9 cellular contexts compared by ENCODE assay signal in the genomic region with DNA sequence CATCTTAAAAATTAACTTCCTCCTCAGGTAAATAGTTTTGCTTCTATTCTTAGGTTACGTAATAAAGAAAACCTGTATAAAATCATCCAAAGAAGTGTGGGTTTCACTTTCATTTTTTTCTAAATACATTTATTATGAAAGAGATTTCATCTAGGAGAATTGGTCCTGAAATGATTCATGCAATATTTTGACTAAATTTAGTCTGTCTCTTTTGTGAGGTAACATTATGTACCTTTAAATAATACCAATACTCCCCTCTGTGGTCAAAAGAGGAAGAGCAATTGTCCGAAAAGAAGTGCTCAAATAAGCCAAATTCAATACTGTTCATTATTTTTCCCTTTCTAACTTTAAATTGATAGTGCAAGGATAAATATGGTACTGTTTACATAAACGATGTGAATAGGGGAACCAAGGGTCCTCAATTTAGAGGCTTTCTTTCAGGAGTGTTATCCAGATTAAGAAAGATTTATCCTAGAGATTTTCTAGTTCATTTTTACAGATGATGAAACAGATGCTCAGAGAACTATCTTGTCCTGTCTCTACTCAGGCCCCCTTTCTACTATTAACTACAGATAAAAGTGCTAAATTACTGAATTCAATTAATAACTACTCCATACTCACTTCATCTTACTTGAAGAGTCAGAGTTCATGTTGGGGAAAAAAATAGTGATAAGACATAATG. TPM values are rescaled to one million over a fixed set of nuclear protein-coding genes. Genes with fewer than 3 reads are reported as not detected.
DNase-seq lines count a peak whose midpoint lies in the region; ATAC-seq and TF ChIP-seq lines count a peak whose summit lies in the region.
"Had no signal": no experiment of that assay in that cellular context is flagged by ENCODE, and none has a peak within 500 bp of the region (broad histone marks: within the 10 kb centered on the region; RNA-seq: fewer than 3 reads in every experiment).

No MANE protein-coding gene starts in this region.

- no peak overlapping the region for H3K4me2 ChIP-seq in GM23338
- H3K4me2 ChIP-seq: BLaER1 treated with 17β-estradiol and CSF1 and Interleukin-3, amounts not matched to agents 10 nM and 100 nM had no signal

- H3K4me3 ChIP-seq in GM23338 (no peak overlapping the region), brain microvascular endothelial cell (ENCODE audit: low read depth, low read length) (no peak overlapping the region), vagina (no peak overlapping the region)
- H3K4me3 ChIP-seq: BLaER1 treated with 17β-estradiol and CSF1 and Interleukin-3, amounts not matched to agents 10 nM and 100 nM had no signal

- no peaks in the 10 kb centered on the region for H3K9me3 ChIP-seq in vagina
- H3K9me3 ChIP-seq: BLaER1 treated with 17β-estradiol and CSF1 and Interleukin-3, amounts not matched to agents 10 nM and 100 nM had no signal

- H3K4me3 Mint-ChIP-seq in GM23338, result no peak overlapping the region

- no peaks in the 10 kb centered on the region for H3K9me2 ChIP-seq in GM23338 (ENCODE audit: insufficient read depth)

- ATAC-seq in GM23338 (peak; percentile 41; the same call in 1 of the 3 replicates), left lobe of liver (peak; percentile 82)

- DNase-seq in NCI-H1436 treated with DMSO at 0.1 percent for 48 hours (lab: John Stamatoyannopoulos, UW), result peak; percentile 8
- DNase-seq in NCI-H1436 (lab: John Stamatoyannopoulos, UW), result no peak
- DNase-seq in GM23338 (ENCODE audit: low spot score), result peak; percentile 64
- peak; percentile 6 for DNase-seq in NCI-H1417 treated with DMSO at 0.1 percent for 48 hours (lab: John Stamatoyannopoulos, UW)
- DNase-seq in brain microvascular endothelial cell, result peak; percentile 18
- DNase-seq in left lobe of liver (ENCODE audit: low spot score), result no peak
- no peak for DNase-seq in vagina (ENCODE audit: extremely low spot score in 2 of 2)
- DNase-seq in stimulated activated CD4-positive, alpha-beta T cell treated with anti-CD3 and anti-CD28 coated beads, Interleukin-12 subunit alpha, Interleukin-12 subunit beta, amount 100 ng/mL, for 4 hours, result no peak

- H3F3A ChIP-seq in GM23338 (replicated peaks; ENCODE audit: low read depth), result no peaks in the 10 kb centered on the region

- no peaks in the 10 kb centered on the region for H3K27me3 Mint-ChIP-seq in GM23338 (ENCODE audit: insufficient read depth, low read depth, poor library complexity)

- H3K9me3 Mint-ChIP-seq in GM23338, result no peaks in the 10 kb centered on the region

- in situ Hi-C loops in brain microvascular endothelial cell (cut with HindIII; ENCODE audit: low pct_ligation_motif_present, low sequenced_read_pairs), result no loop called here

- H2AFZ ChIP-seq in GM23338, result no peak overlapping the region

- H3K27ac ChIP-seq in GM23338 (ENCODE audit: low read depth), result no peak overlapping the region
- H3K27ac ChIP-seq in brain microvascular endothelial cell, result no peak overlapping the region
- peak overlapping the region; percentile 46 for H3K27ac ChIP-seq in vagina
- H3K27ac ChIP-seq: BLaER1 treated with 17β-estradiol and CSF1 and Interleukin-3, amounts not matched to agents 10 nM and 100 nM had no signal

- no peaks in the 10 kb centered on the region for H3K36me3 Mint-ChIP-seq in GM23338 (ENCODE audit: low read depth)

- no peaks in the 10 kb centered on the region for H3K79me2 ChIP-seq in GM23338 (replicated peaks; ENCODE audit: insufficient read depth)

- H3K27ac Mint-ChIP-seq in GM23338, result no peak overlapping the region

- no peak for TF ChIP-seq POLR2A in vagina (IDR thresholded peaks at IDR 0.05)

- H3K36me3 ChIP-seq in GM23338 (ENCODE audit: insufficient read depth) (no peaks in the 10 kb centered on the region), brain microvascular endothelial cell (replicated peaks) (no peaks in the 10 kb centered on the region), vagina (no peaks in the 10 kb centered on the region)
- H3K36me3 ChIP-seq: BLaER1 treated with 17β-estradiol and CSF1 and Interleukin-3, amounts not matched to agents 10 nM and 100 nM had no signal

- intact Hi-C loops in vagina (cut with DNase I), result loop anchor here (5.0 to 10.0 kb wide), 3 partner anchors 132 to 402 kb away; a partner anchor contains a TSS

- no peaks in the 10 kb centered on the region for H3K27me3 ChIP-seq in GM23338 (ENCODE audit: insufficient read depth)
- H3K27me3 ChIP-seq in brain microvascular endothelial cell (replicated peaks), result no peaks in the 10 kb centered on the region
- H3K27me3 ChIP-seq in vagina, result no peaks in the 10 kb centered on the region
- H3K27me3 ChIP-seq: BLaER1 treated with 17β-estradiol and CSF1 and Interleukin-3, amounts not matched to agents 10 nM and 100 nM had no signal

- no peaks in the 10 kb centered on the region for H3K4me1 Mint-ChIP-seq in GM23338

- H4K20me1 ChIP-seq in GM23338 (replicated peaks; ENCODE audit: insufficient read depth), result no peaks in the 10 kb centered on the region
- H4K20me1 ChIP-seq: BLaER1 treated with 17β-estradiol and CSF1 and Interleukin-3, amounts not matched to agents 10 nM and 100 nM had no signal

- TF ChIP-seq CTCF in GM23338 (conservative IDR thresholded peaks at IDR 0.05; ENCODE audit: low read depth in 2 of 2) (peak in 1 of 2 experiments; percentile 72; a peak in 3 of 4 replicates), brain microvascular endothelial cell (IDR thresholded peaks at IDR 0.05; ENCODE audit: low read depth, low read length, missing control alignments) (peak; percentile 55), vagina (IDR thresholded peaks at IDR 0.05) (peak in 2 of 3 experiments; percentile 61 to 76)

- no peaks in the 10 kb centered on the region for H3K4me1 ChIP-seq in GM23338 (ENCODE audit: insufficient read depth)
- H3K4me1 ChIP-seq in vagina, result no peaks in the 10 kb centered on the region
- H3K4me1 ChIP-seq: BLaER1 treated with 17β-estradiol and CSF1 and Interleukin-3, amounts not matched to agents 10 nM and 100 nM had no signal

TF ChIP-seq in GM23338, 12 proteins besides CTCF, POLR2A, EP300 and RAD21 (continues in another document):
- TF ChIP-seq, protein P1, sequence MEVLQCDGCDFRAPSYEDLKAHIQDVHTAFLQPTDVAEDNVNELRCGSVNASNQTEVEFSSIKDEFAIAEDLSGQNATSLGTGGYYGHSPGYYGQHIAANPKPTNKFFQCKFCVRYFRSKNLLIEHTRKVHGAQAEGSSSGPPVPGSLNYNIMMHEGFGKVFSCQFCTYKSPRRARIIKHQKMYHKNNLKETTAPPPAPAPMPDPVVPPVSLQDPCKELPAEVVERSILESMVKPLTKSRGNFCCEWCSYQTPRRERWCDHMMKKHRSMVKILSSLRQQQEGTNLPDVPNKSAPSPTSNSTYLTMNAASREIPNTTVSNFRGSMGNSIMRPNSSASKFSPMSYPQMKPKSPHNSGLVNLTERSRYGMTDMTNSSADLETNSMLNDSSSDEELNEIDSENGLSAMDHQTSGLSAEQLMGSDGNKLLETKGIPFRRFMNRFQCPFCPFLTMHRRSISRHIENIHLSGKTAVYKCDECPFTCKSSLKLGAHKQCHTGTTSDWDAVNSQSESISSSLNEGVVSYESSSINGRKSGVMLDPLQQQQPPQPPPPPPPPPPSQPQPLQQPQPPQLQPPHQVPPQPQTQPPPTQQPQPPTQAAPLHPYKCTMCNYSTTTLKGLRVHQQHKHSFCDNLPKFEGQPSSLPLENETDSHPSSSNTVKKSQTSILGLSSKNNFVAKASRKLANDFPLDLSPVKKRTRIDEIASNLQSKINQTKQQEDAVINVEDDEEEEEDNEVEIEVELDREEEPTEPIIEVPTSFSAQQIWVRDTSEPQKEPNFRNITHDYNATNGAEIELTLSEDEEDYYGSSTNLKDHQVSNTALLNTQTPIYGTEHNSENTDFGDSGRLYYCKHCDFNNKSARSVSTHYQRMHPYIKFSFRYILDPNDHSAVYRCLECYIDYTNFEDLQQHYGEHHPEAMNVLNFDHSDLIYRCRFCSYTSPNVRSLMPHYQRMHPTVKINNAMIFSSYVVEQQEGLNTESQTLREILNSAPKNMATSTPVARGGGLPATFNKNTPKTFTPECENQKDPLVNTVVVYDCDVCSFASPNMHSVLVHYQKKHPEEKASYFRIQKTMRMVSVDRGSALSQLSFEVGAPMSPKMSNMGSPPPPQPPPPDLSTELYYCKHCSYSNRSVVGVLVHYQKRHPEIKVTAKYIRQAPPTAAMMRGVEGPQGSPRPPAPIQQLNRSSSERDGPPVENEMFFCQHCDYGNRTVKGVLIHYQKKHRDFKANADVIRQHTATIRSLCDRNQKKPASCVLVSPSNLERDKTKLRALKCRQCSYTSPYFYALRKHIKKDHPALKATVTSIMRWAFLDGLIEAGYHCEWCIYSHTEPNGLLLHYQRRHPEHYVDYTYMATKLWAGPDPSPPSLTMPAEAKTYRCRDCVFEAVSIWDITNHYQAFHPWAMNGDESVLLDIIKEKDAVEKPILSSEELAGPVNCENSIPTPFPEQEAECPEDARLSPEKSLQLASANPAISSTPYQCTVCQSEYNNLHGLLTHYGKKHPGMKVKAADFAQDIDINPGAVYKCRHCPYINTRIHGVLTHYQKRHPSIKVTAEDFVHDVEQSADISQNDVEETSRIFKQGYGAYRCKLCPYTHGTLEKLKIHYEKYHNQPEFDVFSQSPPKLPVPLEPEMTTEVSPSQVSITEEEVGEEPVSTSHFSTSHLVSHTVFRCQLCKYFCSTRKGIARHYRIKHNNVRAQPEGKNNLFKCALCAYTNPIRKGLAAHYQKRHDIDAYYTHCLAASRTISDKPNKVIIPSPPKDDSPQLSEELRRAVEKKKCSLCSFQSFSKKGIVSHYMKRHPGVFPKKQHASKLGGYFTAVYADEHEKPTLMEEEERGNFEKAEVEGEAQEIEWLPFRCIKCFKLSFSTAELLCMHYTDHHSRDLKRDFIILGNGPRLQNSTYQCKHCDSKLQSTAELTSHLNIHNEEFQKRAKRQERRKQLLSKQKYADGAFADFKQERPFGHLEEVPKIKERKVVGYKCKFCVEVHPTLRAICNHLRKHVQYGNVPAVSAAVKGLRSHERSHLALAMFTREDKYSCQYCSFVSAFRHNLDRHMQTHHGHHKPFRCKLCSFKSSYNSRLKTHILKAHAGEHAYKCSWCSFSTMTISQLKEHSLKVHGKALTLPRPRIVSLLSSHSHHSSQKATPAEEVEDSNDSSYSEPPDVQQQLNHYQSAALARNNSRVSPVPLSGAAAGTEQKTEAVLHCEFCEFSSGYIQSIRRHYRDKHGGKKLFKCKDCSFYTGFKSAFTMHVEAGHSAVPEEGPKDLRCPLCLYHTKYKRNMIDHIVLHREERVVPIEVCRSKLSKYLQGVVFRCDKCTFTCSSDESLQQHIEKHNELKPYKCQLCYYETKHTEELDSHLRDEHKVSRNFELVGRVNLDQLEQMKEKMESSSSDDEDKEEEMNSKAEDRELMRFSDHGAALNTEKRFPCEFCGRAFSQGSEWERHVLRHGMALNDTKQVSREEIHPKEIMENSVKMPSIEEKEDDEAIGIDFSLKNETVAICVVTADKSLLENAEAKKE (CRISPR knock-in tag; IDR thresholded peaks at IDR 0.05), result no peak
- TF ChIP-seq POLR2AphosphoS5 (IDR thresholded peaks at IDR 0.05; ENCODE audit: low read depth) (no peak), ZNF114 (CRISPR knock-in tag; IDR thresholded peaks at IDR 0.05) (no peak)

RNA-seq across cellular contexts. Expression of a gene that starts 26.2 kb away (rescaled TPM):
- 1.8 and 3.5 TPM in 2 replicates for total RNA-seq in GM23338 (2014; rRNA removed; shearing (Covaris generic))
- polyA plus RNA-seq in GM23338 (2016; fragmentation: Nextera tagmentation; extraction: Ambion mirVana), result 1.5 and 2.2 TPM in 2 replicates
- total RNA-seq in left lobe of liver, result 35.9 TPM
- 5.4 TPM for total RNA-seq in vagina

RNA-seq across cellular contexts. Expression of a gene that starts 26.4 kb away (rescaled TPM):
- 11.8 and 16.2 TPM in 2 replicates for total RNA-seq in GM23338 (2014; rRNA removed; shearing (Covaris generic))
- 6.0 and 8.5 TPM in 2 replicates for polyA plus RNA-seq in GM23338 (2016; fragmentation: Nextera tagmentation; extraction: Ambion mirVana)
- total RNA-seq in left lobe of liver (15.1 TPM), vagina (39.3 TPM)

Comparison
In these comparisons a context has a peak if more than half of its experiments do, and no peak if none do; other contexts are left out.
1. DNase-seq: peak in NCI-H1436 treated with DMSO at 0.1 percent for 48 hours (single experiment), GM23338 (single experiment), NCI-H1417 treated with DMSO at 0.1 percent for 48 hours (single experiment) and brain microvascular endothelial cell (single experiment); none in NCI-H1436 (single experiment), left lobe of liver (single experiment), vagina (0 of 2) and stimulated activated CD4-positive, alpha-beta T cell treated with anti-CD3 and anti-CD28 coated beads, Interleukin-12 subunit alpha, Interleukin-12 subunit beta, amount 100 ng/mL, for 4 hours (single experiment).